Comparison of ENCODE assay signal across 16 cellular contexts in the genomic region with DNA sequence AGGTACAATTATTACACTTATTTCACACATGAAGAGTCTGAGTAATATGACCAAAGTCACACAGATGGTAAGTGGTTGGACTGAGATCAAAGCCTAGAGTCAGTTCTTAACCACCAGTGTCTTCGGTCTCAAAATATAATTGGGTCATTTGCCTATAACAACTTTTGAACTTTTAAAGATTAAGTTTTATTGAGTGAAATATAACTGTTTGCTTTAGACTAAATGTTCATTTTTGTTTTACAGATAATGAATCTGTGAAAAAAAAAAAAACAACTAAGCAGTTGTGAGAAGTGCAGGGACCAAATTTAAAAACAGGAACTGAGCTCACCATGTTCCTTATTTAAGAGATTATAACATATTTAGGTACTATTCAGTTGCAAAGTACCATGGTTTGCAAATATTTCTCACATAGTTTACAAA.
DNase-seq lines count a peak whose midpoint lies in the region; ATAC-seq and FAIRE-seq lines count a peak whose summit lies in the region.
"Had no signal": no experiment of that assay in that cellular context is flagged by ENCODE, and none has a peak within 500 bp of the region (broad histone marks: within the 10 kb centered on the region; RNA-seq: fewer than 3 reads in every experiment).

No MANE protein-coding gene starts in this region.

- H3K9me3 ChIP-seq in HAP-1: no peaks in the 10 kb centered on the region
- H3K9me3 ChIP-seq: BE2C, uterus had no signal

- no peaks in the 10 kb centered on the region for H3K27me3 ChIP-seq in HAP-1 (ENCODE audit: low read depth)
- H3K27me3 ChIP-seq: BE2C, uterus had no signal

- DNase-seq in left ventricle myocardium superior (no peak), posterior vena cava (ENCODE audit: low spot score) (no peak), NCI-H526 (lab: John Stamatoyannopoulos, UW) (no peak), HAP-1 (ENCODE audit: low spot score in 2 of 2) (no peak)
- DNase-seq: activated gamma-delta T cell treated with Interleukin-2 at 50 U/mL for 16 hours; BE2C; DMS153; NCI-H2171; stimulated activated CD4-positive, alpha-beta T cell treated with anti-CD3 and anti-CD28 coated beads, Interleukin-4, amount 100 ng/mL, for 24 hours; uterus had no signal

- peaks cover 4% of the 10 kb centered on the region for H3K36me3 ChIP-seq in HAP-1 (replicated peaks)
- H3K36me3 ChIP-seq: BE2C, uterus had no signal

- intact Hi-C loops in left ventricle myocardium superior (cut with micrococcal nuclease): no loop called here
- intact Hi-C loops in posterior vena cava (cut with DNase I): no loop called here

- ATAC-seq in GM18858 (IDR thresholded peaks at IDR 0.05; ENCODE audit: unreplicated experiment) (peak; percentile 72), HG02610 (IDR thresholded peaks at IDR 0.05; ENCODE audit: unreplicated experiment) (peak; percentile 66), HG03469 (IDR thresholded peaks at IDR 0.05; ENCODE audit: unreplicated experiment) (peak; percentile 44), left ventricle myocardium superior (no peak)
- ATAC-seq: sciatic nerve had no signal

- H3K4me1 ChIP-seq in HAP-1: peaks cover 14% of the 10 kb centered on the region
- H3K4me1 ChIP-seq: BE2C, uterus had no signal

- FAIRE-seq in endometrium (lab: Jason Lieb, UNC): peak; percentile 39
- FAIRE-seq: TTC549 had no signal

- in situ Hi-C loops in HAP-1 (cut with MboI; ENCODE audit: low sequenced_read_pairs): no loop called here

- H3K4me3 ChIP-seq in HAP-1: no peak overlapping the region
- H3K4me3 ChIP-seq: uterus had no signal
